20 cellular contexts compared by ENCODE assay signal in genomic region chr10:95788830-95789229, GRCh38. TPM values are rescaled to one million over a fixed set of nuclear protein-coding genes. Genes with fewer than 3 reads are reported as not detected.
DNase-seq lines count a peak whose midpoint lies in the region; ATAC-seq, FAIRE-seq and TF ChIP-seq lines count a peak whose summit lies in the region.
"Had no signal": no experiment of that assay in that cellular context is flagged by ENCODE, and none has a peak within 500 bp of the region (broad histone marks: within the 10 kb centered on the region; RNA-seq: fewer than 3 reads in every experiment).

No MANE protein-coding gene starts in this region.

- peaks cover 65% of the 10 kb centered on the region for H3K4me1 Mint-ChIP-seq in T-helper 1 cell treated with Interleukin-12 subunit alpha and Interleukin-12 subunit beta and Interleukin-4 antibody, amounts not matched to agents 30 μg/mL and 1 μg/mL, for 36 hours (ENCODE audit: low read depth)
- H3K4me1 Mint-ChIP-seq in astrocyte (ENCODE audit: low read depth, unreplicated experiment): peaks cover 20% of the 10 kb centered on the region
- H3K4me1 Mint-ChIP-seq in stimulated activated memory B cell treated with anti-CD40 and anti-IgM and Interleukin-4, amounts not matched to agents 10 μg/mL and 1 μg/mL and 100 μg/mL, for 72 hours: peaks cover 92% of the 10 kb centered on the region
- peaks cover 0 to 13% of the 10 kb centered on the region in 2 donors for H3K4me1 Mint-ChIP-seq in effector memory CD8-positive, alpha-beta T cell (ENCODE audit: low read depth in 2 of 2)

- H3K79me2 ChIP-seq in astrocyte (ENCODE audit: insufficient read depth, low read length): no peaks in the 10 kb centered on the region

- H3K36me3 ChIP-seq in astrocyte (ENCODE audit: insufficient read depth, low read length): no peaks in the 10 kb centered on the region
- H3K36me3 ChIP-seq: transverse colon had no signal

- H3K27ac ChIP-seq in astrocyte (ENCODE audit: low read depth, low read length): peak overlapping the region; percentile 68
- H3K27ac ChIP-seq: transverse colon had no signal

- no peak overlapping the region for H3K4me3 Mint-ChIP-seq in T-helper 1 cell treated with Interleukin-12 subunit alpha and Interleukin-12 subunit beta and Interleukin-4 antibody, amounts not matched to agents 30 μg/mL and 1 μg/mL, for 36 hours
- H3K4me3 Mint-ChIP-seq in astrocyte (ENCODE audit: unreplicated experiment): no peak overlapping the region
- no peak overlapping the region for H3K4me3 Mint-ChIP-seq in stimulated activated memory B cell treated with anti-CD40 and anti-IgM and Interleukin-4, amounts not matched to agents 10 μg/mL and 1 μg/mL and 100 μg/mL, for 72 hours
- no peak overlapping the region for H3K4me3 Mint-ChIP-seq in effector memory CD8-positive, alpha-beta T cell

- peak overlapping the region; percentile 46 for H3K27ac Mint-ChIP-seq in T-helper 1 cell treated with Interleukin-12 subunit alpha and Interleukin-12 subunit beta and Interleukin-4 antibody, amounts not matched to agents 30 μg/mL and 1 μg/mL, for 36 hours
- peak overlapping the region; percentile 7 for H3K27ac Mint-ChIP-seq in astrocyte (ENCODE audit: unreplicated experiment)
- peak overlapping the region; percentile 91 for H3K27ac Mint-ChIP-seq in stimulated activated memory B cell treated with anti-CD40 and anti-IgM and Interleukin-4, amounts not matched to agents 10 μg/mL and 1 μg/mL and 100 μg/mL, for 72 hours
- H3K27ac Mint-ChIP-seq in effector memory CD8-positive, alpha-beta T cell: no peak overlapping the region

- peak; percentile 84 for FAIRE-seq in astrocyte (lab: Jason Lieb, UNC)
- FAIRE-seq: A204.1 had no signal

- no peak overlapping the region for H3K9ac ChIP-seq in astrocyte (ENCODE audit: low read length)

- H3K27me3 Mint-ChIP-seq in T-helper 1 cell treated with Interleukin-12 subunit alpha and Interleukin-12 subunit beta and Interleukin-4 antibody, amounts not matched to agents 30 μg/mL and 1 μg/mL, for 36 hours (ENCODE audit: low read depth): no peaks in the 10 kb centered on the region
- H3K27me3 Mint-ChIP-seq in astrocyte (ENCODE audit: low read depth, unreplicated experiment): no peaks in the 10 kb centered on the region
- no peaks in the 10 kb centered on the region for H3K27me3 Mint-ChIP-seq in stimulated activated memory B cell treated with anti-CD40 and anti-IgM and Interleukin-4, amounts not matched to agents 10 μg/mL and 1 μg/mL and 100 μg/mL, for 72 hours
- peaks cover 0 to 35% of the 10 kb centered on the region in 2 donors for H3K27me3 Mint-ChIP-seq in effector memory CD8-positive, alpha-beta T cell
- H3K27me3 Mint-ChIP-seq: naive B cell had no signal

- no peaks in the 10 kb centered on the region for H3K27me3 ChIP-seq in astrocyte (ENCODE audit: insufficient read depth, low read length)
- H3K27me3 ChIP-seq: transverse colon had no signal

- no peaks in the 10 kb centered on the region for H3K9me3 ChIP-seq in astrocyte (ENCODE audit: insufficient read depth, low read depth, low read length)
- H3K9me3 ChIP-seq: transverse colon had no signal

- TF ChIP-seq CTCF in astrocyte (IDR thresholded peaks at IDR 0.05; ENCODE audit: insufficient read depth, low read depth, low read length) (no peak), fibroblast of villous mesenchyme (IDR thresholded peaks at IDR 0.05; ENCODE audit: insufficient read depth, low read depth, low read length) (no peak)

- H3K4me3 ChIP-seq in astrocyte (ENCODE audit: insufficient read depth, low read depth, low read length): no peak overlapping the region
- no peak overlapping the region for H3K4me3 ChIP-seq in fibroblast of villous mesenchyme (ENCODE audit: low read depth, low read length)
- H3K4me3 ChIP-seq: transverse colon had no signal

- ATAC-seq in stimulated activated memory B cell treated with anti-CD40 and anti-IgM and Interleukin-4, amounts not matched to agents 10 μg/mL and 1 μg/mL and 100 μg/mL, for 72 hours: no peak
- no peak for ATAC-seq in effector memory CD8-positive, alpha-beta T cell (replicated peaks)

- H3K36me3 Mint-ChIP-seq in T-helper 1 cell treated with Interleukin-12 subunit alpha and Interleukin-12 subunit beta and Interleukin-4 antibody, amounts not matched to agents 30 μg/mL and 1 μg/mL, for 36 hours (ENCODE audit: low read depth): peaks cover 22% of the 10 kb centered on the region
- no peaks in the 10 kb centered on the region for H3K36me3 Mint-ChIP-seq in astrocyte (ENCODE audit: low read depth, unreplicated experiment)
- H3K36me3 Mint-ChIP-seq in stimulated activated memory B cell treated with anti-CD40 and anti-IgM and Interleukin-4, amounts not matched to agents 10 μg/mL and 1 μg/mL and 100 μg/mL, for 72 hours: peaks cover 52% of the 10 kb centered on the region
- peaks cover 3% of the 10 kb centered on the region for H3K36me3 Mint-ChIP-seq in effector memory CD8-positive, alpha-beta T cell (ENCODE audit: insufficient read depth)

- H2AFZ ChIP-seq in astrocyte (ENCODE audit: low read depth, low read length): no peak overlapping the region

- DNase-seq in T-helper 1 cell: no peak
- peak; percentile 70 for DNase-seq in astrocyte (ENCODE audit: low read depth)
- peak; percentile 22 for DNase-seq in fibroblast of villous mesenchyme (ENCODE audit: low read depth)
- no peak for DNase-seq in foreskin melanocyte
- DNase-seq in effector memory CD8-positive, alpha-beta T cell: no peak
- DNase-seq in NCI-H2171 treated with DMSO at 0.1 percent for 48 hours (lab: John Stamatoyannopoulos, UW): no peak
- DNase-seq: activated CD4-positive, alpha-beta T cell treated with anti-CD3 and anti-CD28 coated beads, Interleukin-2, amount 50 U/mL, for 48 hours; anterior cingulate cortex; effector CD4-positive, alpha-beta T cell; glutamatergic neuron; H7; naive B cell; NCI-H1092; Right ventricle myocardium superior; stimulated activated CD8-positive, alpha-beta memory T cell treated with anti-CD3 and anti-CD28 coated beads, Interleukin-4, amount 100 ng/mL, for 48 hours; T1000; transverse colon had no signal

- peaks cover 11% of the 10 kb centered on the region for H3K4me1 ChIP-seq in astrocyte (ENCODE audit: insufficient read depth, low read length)

- peaks cover 3% of the 10 kb centered on the region for H3K9me3 Mint-ChIP-seq in T-helper 1 cell treated with Interleukin-12 subunit alpha and Interleukin-12 subunit beta and Interleukin-4 antibody, amounts not matched to agents 30 μg/mL and 1 μg/mL, for 36 hours
- H3K9me3 Mint-ChIP-seq in astrocyte (ENCODE audit: unreplicated experiment): peaks cover 5% of the 10 kb centered on the region
- no peaks in the 10 kb centered on the region for H3K9me3 Mint-ChIP-seq in stimulated activated memory B cell treated with anti-CD40 and anti-IgM and Interleukin-4, amounts not matched to agents 10 μg/mL and 1 μg/mL and 100 μg/mL, for 72 hours
- H3K9me3 Mint-ChIP-seq in effector memory CD8-positive, alpha-beta T cell: no peaks in the 10 kb centered on the region

- no peaks in the 10 kb centered on the region for H4K20me1 ChIP-seq in astrocyte (ENCODE audit: insufficient read depth, low read length)

- peak overlapping the region; percentile 42 for H3K4me2 ChIP-seq in astrocyte (ENCODE audit: low read length)

RNA-seq across cellular contexts. Expression of gene ENTPD1, which starts 32.9 kb away (rescaled TPM):
- total RNA-seq in astrocyte (0.77 and 0.95 TPM in 2 replicates), fibroblast of villous mesenchyme (0.86 and 1.3 TPM in 2 replicates)

Comparison
In these comparisons a context has a peak if more than half of its experiments do, and no peak if none do; other contexts are left out.
1. H3K27ac Mint-ChIP-seq: peak in T-helper 1 cell treated with Interleukin-12 subunit alpha and Interleukin-12 subunit beta and Interleukin-4 antibody, amounts not matched to agents 30 μg/mL and 1 μg/mL, for 36 hours (single experiment), astrocyte (single experiment) and stimulated activated memory B cell treated with anti-CD40 and anti-IgM and Interleukin-4, amounts not matched to agents 10 μg/mL and 1 μg/mL and 100 μg/mL, for 72 hours (single experiment); none in effector memory CD8-positive, alpha-beta T cell (0 of 2).
2. DNase-seq: peak in astrocyte (single experiment) and fibroblast of villous mesenchyme (single experiment); none in T-helper 1 cell (0 of 5), foreskin melanocyte (single experiment), effector memory CD8-positive, alpha-beta T cell (0 of 3) and NCI-H2171 treated with DMSO at 0.1 percent for 48 hours (single experiment).